8 cellular contexts compared by ENCODE assay signal in genomic region chr6:116536216-116536621, GRCh38. TPM values are rescaled to one million over a fixed set of nuclear protein-coding genes. Genes with fewer than 3 reads are reported as not detected.
DNase-seq lines count a peak whose midpoint lies in the region; ATAC-seq and TF ChIP-seq lines count a peak whose summit lies in the region.

No MANE protein-coding gene starts in this region.

- peaks cover 0 to 5% (median 2%) of the 10 kb centered on the region in 4 donors for H3K4me1 Mint-ChIP-seq in CD4-positive, CD25-positive, alpha-beta regulatory T cell
- H3K4me1 Mint-ChIP-seq in effector memory CD8-positive, alpha-beta T cell (ENCODE audit: low read depth in 2 of 2): no peaks in the 10 kb centered on the region
- H3K4me1 Mint-ChIP-seq in mesothelial cell of epicardium: peaks cover 32% of the 10 kb centered on the region

- DNase-seq in CD4-positive, CD25-positive, alpha-beta regulatory T cell: peak; percentile 2 to 64 (median 48)
- DNase-seq in KG1 (lab: John Stamatoyannopoulos, UW) (peak; percentile 66), SHP77 treated with DMSO at 0.1 percent for 48 hours (lab: John Stamatoyannopoulos, UW) (peak; percentile 36), mesothelial cell of epicardium (ENCODE audit: low spot score in 2 of 2, unreplicated experiment in 2 of 2) (no peak)
- DNase-seq in effector memory CD8-positive, alpha-beta T cell: peak; percentile 41 to 45 (median 44)

- H3K9me3 Mint-ChIP-seq in CD4-positive, CD25-positive, alpha-beta regulatory T cell: no peaks in the 10 kb centered on the region
- H3K9me3 Mint-ChIP-seq in effector memory CD8-positive, alpha-beta T cell: no peaks in the 10 kb centered on the region
- peaks cover 7% of the 10 kb centered on the region for H3K9me3 Mint-ChIP-seq in mesothelial cell of epicardium

- TF ChIP-seq CTCF in mesothelial cell of epicardium (IDR thresholded peaks at IDR 0.05; ENCODE audit: unreplicated experiment): peak; percentile 80

- H3K27me3 ChIP-seq in CD4-positive, CD25-positive, alpha-beta regulatory T cell (ENCODE audit: control insufficient read depth, insufficient read depth, low read length): peaks cover 7% of the 10 kb centered on the region

- H3K36me3 Mint-ChIP-seq in CD4-positive, CD25-positive, alpha-beta regulatory T cell: no peaks in the 10 kb centered on the region
- H3K36me3 Mint-ChIP-seq in effector memory CD8-positive, alpha-beta T cell (ENCODE audit: insufficient read depth): no peaks in the 10 kb centered on the region
- H3K36me3 Mint-ChIP-seq in mesothelial cell of epicardium: peaks cover 2% of the 10 kb centered on the region

- H3K27ac Mint-ChIP-seq in CD4-positive, CD25-positive, alpha-beta regulatory T cell: peak overlapping the region in 1 of 3 donors; percentile 48
- no peak overlapping the region for H3K27ac Mint-ChIP-seq in effector memory CD8-positive, alpha-beta T cell
- peak overlapping the region; percentile 79 for H3K27ac Mint-ChIP-seq in mesothelial cell of epicardium

- H3K36me3 ChIP-seq in CD4-positive, CD25-positive, alpha-beta regulatory T cell (ENCODE audit: control insufficient read depth, insufficient read depth, low read length): no peaks in the 10 kb centered on the region

- no peak overlapping the region for H3K4me3 ChIP-seq in CD4-positive, CD25-positive, alpha-beta regulatory T cell (ENCODE audit: low read depth, low read length)

- no peaks in the 10 kb centered on the region for H3K9me3 ChIP-seq in CD4-positive, CD25-positive, alpha-beta regulatory T cell (ENCODE audit: control insufficient read depth in 2 of 2, low read length in 2 of 2)

- H3K27me3 Mint-ChIP-seq in CD4-positive, CD25-positive, alpha-beta regulatory T cell: peaks cover 36% of the 10 kb centered on the region
- peaks cover 27 to 35% of the 10 kb centered on the region in 2 donors for H3K27me3 Mint-ChIP-seq in effector memory CD8-positive, alpha-beta T cell
- H3K27me3 Mint-ChIP-seq in mesothelial cell of epicardium (ENCODE audit: low read depth): peaks cover 2% of the 10 kb centered on the region

- ATAC-seq in CD4-positive, CD25-positive, alpha-beta regulatory T cell (ENCODE audit: low read depth in 2 of 2): peak in 1 of 2 donors; percentile 55
- peak; percentile 69 for ATAC-seq in GM18502 (IDR thresholded peaks at IDR 0.05; ENCODE audit: poor library complexity, unreplicated experiment)
- peak; percentile 67 for ATAC-seq in effector memory CD8-positive, alpha-beta T cell (replicated peaks)
- ATAC-seq in GM18870 (IDR thresholded peaks at IDR 0.05; ENCODE audit: unreplicated experiment): no peak
- no peak for ATAC-seq in HG03432 (IDR thresholded peaks at IDR 0.05; ENCODE audit: unreplicated experiment)

- peak overlapping the region in 1 of 4 donors; percentile 27 for H3K4me3 Mint-ChIP-seq in CD4-positive, CD25-positive, alpha-beta regulatory T cell
- no peak overlapping the region for H3K4me3 Mint-ChIP-seq in effector memory CD8-positive, alpha-beta T cell
- H3K4me3 Mint-ChIP-seq in mesothelial cell of epicardium: no peak overlapping the region

- no peaks in the 10 kb centered on the region for H3K4me1 ChIP-seq in CD4-positive, CD25-positive, alpha-beta regulatory T cell (ENCODE audit: control insufficient read depth, insufficient read depth, low read length, poor library complexity, severe bottlenecking)

- H3K27ac ChIP-seq in CD4-positive, CD25-positive, alpha-beta regulatory T cell (ENCODE audit: insufficient read depth, low read length, poor library complexity, severe bottlenecking): no peak overlapping the region

RNA-seq across cellular contexts. Expression of gene TRAPPC3L, which starts 9.3 kb away (rescaled TPM):
- 0.37 TPM for total RNA-seq in CD4-positive, CD25-positive, alpha-beta regulatory T cell
- not detected for polyA plus RNA-seq in CD4-positive, CD25-positive, alpha-beta regulatory T cell
- total RNA-seq in mesothelial cell of epicardium: 1.7 to 2.3 TPM (median 2.1 TPM) in 3 replicates

RNA-seq across cellular contexts. Expression of gene CALHM4, which starts 17.3 kb away (rescaled TPM):
- total RNA-seq in CD4-positive, CD25-positive, alpha-beta regulatory T cell: not detected
- polyA plus RNA-seq in CD4-positive, CD25-positive, alpha-beta regulatory T cell: not detected
- not detected in 3 replicates for total RNA-seq in mesothelial cell of epicardium

RNA-seq across cellular contexts. Expression of gene CALHM5, which starts 24.8 kb away (rescaled TPM):
- total RNA-seq in CD4-positive, CD25-positive, alpha-beta regulatory T cell: 0.10 TPM
- polyA plus RNA-seq in CD4-positive, CD25-positive, alpha-beta regulatory T cell: not detected
- total RNA-seq in mesothelial cell of epicardium: 1.4 to 1.7 TPM (median 1.6 TPM) in 3 replicates

RNA-seq across cellular contexts. Expression of gene RWDD1, which starts 35.1 kb away (rescaled TPM):
- 49.5 TPM for total RNA-seq in CD4-positive, CD25-positive, alpha-beta regulatory T cell
- polyA plus RNA-seq in CD4-positive, CD25-positive, alpha-beta regulatory T cell: 10 to 100 TPM; 65.0 to 97.8 (median 80.8) TPM
- 34.4 to 37.6 TPM (median 37.0 TPM) in 3 replicates for total RNA-seq in mesothelial cell of epicardium

Comparison
In these comparisons a context has a peak if more than half of its experiments do, and no peak if none do; other contexts are left out.
1. ATAC-seq: peak in GM18502 (single experiment) and effector memory CD8-positive, alpha-beta T cell (single experiment); none in GM18870 (single experiment) and HG03432 (single experiment).
2. DNase-seq: peak in CD4-positive, CD25-positive, alpha-beta regulatory T cell (3 of 3), KG1 (single experiment), SHP77 treated with DMSO at 0.1 percent for 48 hours (single experiment) and effector memory CD8-positive, alpha-beta T cell (3 of 3); none in mesothelial cell of epicardium (0 of 2).